In genomic region chr3:129122697-129123055, GRCh38 we compare ENCODE assay signal across 8 cellular contexts. TPM values are rescaled to one million over a fixed set of nuclear protein-coding genes. Genes with fewer than 3 reads are reported as not detected.
DNase-seq lines count a peak whose midpoint lies in the region; ATAC-seq and TF ChIP-seq lines count a peak whose summit lies in the region.

No MANE protein-coding gene starts in this region.

- peak overlapping the region; percentile 63; the same call in 1 of the 3 replicates for H2BK15ac ChIP-seq in IMR-90 (ENCODE audit: low read depth, low read length)

- BruUV-seq in IMR-90 (replicated peaks; lab: Mats Ljungman, UMichigan) (no TSS peak), mammary epithelial cell (replicated peaks; lab: Mats Ljungman, UMichigan) (no TSS peak)

- H2BK5ac ChIP-seq in IMR-90 (ENCODE audit: low read depth, low read length, poor library complexity, severe bottlenecking) = no peak overlapping the region

- H3K23ac ChIP-seq in IMR-90 (ENCODE audit: low read depth, low read length) = no peak overlapping the region

- CTCF ChIA-PET in AG04450 (lab: Charles Lee) (interaction anchor here (1.0 to 7.0 kb wide), 5 partner anchors 39 to 152 kb away, joined by 3 to 84 read pairs (median 7); no protein-coding TSS in a partner anchor), IMR-90 (lab: Yijun Ruan, JAX) (no interaction called here), mammary epithelial cell (lab: Charles Lee; ENCODE audit: low non-redundant PET) (interaction anchor here (0.7 kb wide), 1 partner anchor 40 kb away, joined by 5 read pairs; no protein-coding TSS in a partner anchor)

- H3K27me3 ChIP-seq in AG04450 (ENCODE audit: control insufficient read depth, insufficient read depth, low read length) (no peaks in the 10 kb centered on the region), IMR-90 (ENCODE audit: control insufficient read depth, insufficient read depth, low read length) (no peaks in the 10 kb centered on the region), mammary epithelial cell (ENCODE audit: insufficient read depth, low read length) (no peaks in the 10 kb centered on the region)

- no CpG with 5 or more reads among the region's 3 CpGs for WGBS in IMR-90 (ENCODE audit: extremely low coverage in 2 of 2, insufficient read length in 1 of 2), 2 experiments
- 75% methylated on average over 2 of the region's 3 CpGs for WGBS in mammary epithelial cell (ENCODE audit: low coverage, missing lambda C conversion rate)
- 70 to 77% methylated on average over 3 of the region's 3 CpGs for WGBS in mesodermal cell (ENCODE audit: insufficient coverage in 2 of 2), 2 experiments

- no peak overlapping the region for H3K9ac ChIP-seq in IMR-90 (ENCODE audit: low read depth, low read length)
- H3K9ac ChIP-seq in mammary epithelial cell (ENCODE audit: insufficient read depth, low read length) = no peak overlapping the region

- H2AFZ ChIP-seq in IMR-90 (replicated peaks; ENCODE audit: low read length, poor library complexity) (peak overlapping the region; percentile 78), mammary epithelial cell (ENCODE audit: low read depth, low read length) (peak overlapping the region; percentile 47)

- no peak overlapping the region for H2AK9ac ChIP-seq in IMR-90 (replicated peaks; ENCODE audit: low read depth, low read length, poor library complexity)

- H3K14ac ChIP-seq in IMR-90 (replicated peaks; ENCODE audit: low read depth, low read length) = no peak overlapping the region

- H3K79me1 ChIP-seq in IMR-90 (ENCODE audit: low read depth in 1 of 2, low read length in 2 of 2) = peaks cover 10 to 32% of the 10 kb centered on the region in 2 experiments

- no peak for TF ChIP-seq RAD21 in IMR-90 (IDR thresholded peaks at IDR 0.05; ENCODE audit: low read length)

- H3K36me3 ChIP-seq in IMR-90 (ENCODE audit: control insufficient read depth, insufficient read depth, low read length) (peaks cover 3% of the 10 kb centered on the region), mammary epithelial cell (ENCODE audit: insufficient read depth, low read length) (peaks cover 3% of the 10 kb centered on the region), mesodermal cell (ENCODE audit: control insufficient read depth, insufficient read depth, low read length) (peaks cover 16% of the 10 kb centered on the region)

- no peak overlapping the region for H3K4me3 ChIP-seq in AG04450 (ENCODE audit: low read depth, low read length)
- H3K4me3 ChIP-seq in IMR-90 (ENCODE audit: insufficient read depth, low read depth, low read length) = no peak overlapping the region
- H3K4me3 ChIP-seq in mammary epithelial cell (replicated peaks in 1 of 3; ENCODE audit: insufficient read depth in 1 of 3, low read depth in 2 of 3, low read length in 3 of 3) = no peak overlapping the region
- H3K4me3 ChIP-seq in mesodermal cell (ENCODE audit: extremely low read depth, insufficient read depth, low read length, poor library complexity, severe bottlenecking) = peak overlapping the region; percentile 34

- H3K18ac ChIP-seq in IMR-90 (ENCODE audit: low read depth, low read length) = no peak overlapping the region

- no peak overlapping the region; the same call in 1 of the 2 replicates for H2AK5ac ChIP-seq in IMR-90 (ENCODE audit: low read depth, low read length)

- POLR2A ChIA-PET in AG04450 (lab: Yijun Ruan, JAX) (no interaction called here), IMR-90 (lab: Charles Lee; ENCODE audit: unreplicated experiment) (no interaction called here)

- DNase-seq in AG04450 (ENCODE audit: low read depth, low spot score) (no peak), IMR-90 (no peak), mammary epithelial cell (no peak), DMS153 treated with DMSO at 0.1 percent for 48 hours (lab: John Stamatoyannopoulos, UW; ENCODE audit: unreplicated experiment) (no peak), NCI-H2196 (lab: John Stamatoyannopoulos, UW; ENCODE audit: unreplicated experiment) (no peak)

- intact Hi-C loops in IMR-90 (cut with micrococcal nuclease) (loop anchor here (2.0 kb wide), 1 partner anchor 126 kb away; the partner anchor contains the start of gene COPG1), mammary epithelial cell (cut with micrococcal nuclease) (no loop called here)

- peaks cover 22% of the 10 kb centered on the region for H3K9me1 ChIP-seq in IMR-90 (ENCODE audit: insufficient read depth, low read length)

- in situ Hi-C loops in IMR-90 (cut with MboI; ENCODE audit: low sequenced_read_pairs) (no loop called here), mammary epithelial cell (cut with MboI; ENCODE audit: low sequenced_read_pairs in 2 of 2) (no loop called here)

- dilution Hi-C loops in IMR-90 (cut with HindIII; ENCODE audit: low sequenced_read_pairs, unreplicated experiment) = no loop called here
- dilution Hi-C loops in mammary epithelial cell (cut with HindIII; ENCODE audit: low sequenced_read_pairs) = loop anchor here (5.0 kb wide), 3 partner anchors 35 to 155 kb away; partner anchors contain the start of gene HMCES

- TF ChIP-seq POLR2A in IMR-90 (IDR thresholded peaks at IDR 0.05; ENCODE audit: low read depth, low read length) = no peak

- H3K56ac ChIP-seq in IMR-90 (ENCODE audit: extremely low read depth, insufficient read depth, low read length) = no peak overlapping the region

- H3K4me2 ChIP-seq in IMR-90 (ENCODE audit: low read depth, low read length) (no peak overlapping the region), mammary epithelial cell (ENCODE audit: insufficient read depth, low read depth, low read length) (no peak overlapping the region)

- H3K4ac ChIP-seq in IMR-90 (ENCODE audit: low read depth, low read length) = peak overlapping the region; percentile 79; the same call in 1 of the 2 replicates

- no peak overlapping the region for H2BK120ac ChIP-seq in IMR-90 (ENCODE audit: low read depth, low read length)

- peak overlapping the region; percentile 91; the same call in 1 of the 2 replicates for H2BK20ac ChIP-seq in IMR-90 (ENCODE audit: low read depth, low read length)

- TF ChIP-seq CTCF in AG04450 (IDR thresholded peaks at IDR 0.05; ENCODE audit: low read depth, low read length) (no peak), IMR-90 (conservative IDR thresholded peaks at IDR 0.05; ENCODE audit: low read depth, low read length) (no peak), mammary epithelial cell (conservative IDR thresholded peaks at IDR 0.05 in 1 of 2, IDR thresholded peaks at IDR 0.05 in 1 of 2; ENCODE audit: extremely low read depth in 1 of 2, insufficient read depth in 1 of 2, low read depth in 1 of 2, low read length in 2 of 2) (no peak)

- H4K8ac ChIP-seq in IMR-90 (ENCODE audit: low read depth in 2 of 2, low read length in 2 of 2) = no peak overlapping the region; a peak in 1 of 4 replicates

- ATAC-seq in IMR-90 (ENCODE audit: low read depth) = no peak
- ATAC-seq in GM19395 (IDR thresholded peaks at IDR 0.05; ENCODE audit: unreplicated experiment) = no peak
- ATAC-seq in HG02678 (IDR thresholded peaks at IDR 0.05; ENCODE audit: unreplicated experiment) = no peak

- H3K4me1 ChIP-seq in IMR-90 (ENCODE audit: control insufficient read depth, insufficient read depth, low read length) (peaks cover 27% of the 10 kb centered on the region), mammary epithelial cell (ENCODE audit: insufficient read depth, low read length) (peaks cover 29% of the 10 kb centered on the region), mesodermal cell (ENCODE audit: control insufficient read depth, insufficient read depth, low read length, poor library complexity, severe bottlenecking) (peaks cover 19% of the 10 kb centered on the region)

- H3K9me3 ChIP-seq in AG04450 (ENCODE audit: control insufficient read depth, insufficient read depth, low read length) = no peaks in the 10 kb centered on the region; the same call in 1 of the 2 replicates
- H3K9me3 ChIP-seq in IMR-90 (ENCODE audit: control insufficient read depth, insufficient read depth, low read length) = no peaks in the 10 kb centered on the region
- H3K9me3 ChIP-seq in mammary epithelial cell (replicated peaks; ENCODE audit: insufficient read depth, low read length) = no peaks in the 10 kb centered on the region
- H3K9me3 ChIP-seq in mesodermal cell (ENCODE audit: control insufficient read depth, low read length) = no peaks in the 10 kb centered on the region

- H3K27ac ChIP-seq in AG04450 (ENCODE audit: low read depth, low read length) = peak overlapping the region; percentile 31
- no peak overlapping the region; the same call in 1 of the 2 replicates for H3K27ac ChIP-seq in IMR-90 (ENCODE audit: insufficient read depth, low read length)
- no peak overlapping the region for H3K27ac ChIP-seq in mammary epithelial cell (ENCODE audit: insufficient read depth, low read depth, low read length)
- H3K27ac ChIP-seq in mesodermal cell (ENCODE audit: low read depth, low read length, severe bottlenecking) = peak overlapping the region; percentile 3

- no peak overlapping the region for H4K5ac ChIP-seq in IMR-90 (ENCODE audit: low read depth, low read length)

- H4K20me1 ChIP-seq in IMR-90 (ENCODE audit: insufficient read depth, low read length) (peaks cover 31% of the 10 kb centered on the region), mammary epithelial cell (ENCODE audit: insufficient read depth, low read length) (no peaks in the 10 kb centered on the region)

- H4K91ac ChIP-seq in IMR-90 (ENCODE audit: insufficient read depth, low read depth, low read length) = no peak overlapping the region; the same call in 1 of the 2 replicates

- H3K79me2 ChIP-seq in mammary epithelial cell (ENCODE audit: insufficient read depth, low read length) = peaks cover 26% of the 10 kb centered on the region

TF ChIP-seq in IMR-90, 13 proteins besides CTCF, POLR2A, EP300 and RAD21 (continues in another document):
- TF ChIP-seq RFX5 (IDR thresholded peaks at IDR 0.05; ENCODE audit: low read depth, low read length) (no peak), MAZ (IDR thresholded peaks at IDR 0.05; ENCODE audit: borderline replicate concordance, low read depth, low read length) (no peak)

RNA-seq across cellular contexts. Expression of gene RAB43, which starts 1.1 kb away (rescaled TPM):
- polyA plus RNA-seq in AG04450 (2011; rRNA removed) (6.9 and 14.6 TPM in 2 replicates), IMR-90 (2012; rRNA removed) (14.0 and 15.7 TPM in 2 replicates), mammary epithelial cell (14.6 TPM)
- polyA minus RNA-seq in AG04450 (2011; rRNA and poly(A)+ RNA removed) = 6.6 and 7.0 TPM in 2 replicates
- total RNA-seq in IMR-90 (2012; rRNA removed) (9.2 and 9.9 TPM in 2 replicates), mammary epithelial cell (10 to 100 TPM; 23.5 to 30.5 TPM)
- 6.9 and 17.3 TPM in 2 replicates for polyA plus RNA-seq in IMR-90 (2012; cell fraction: cytosol; rRNA removed)
- 14.8 and 26.5 TPM in 2 replicates for polyA plus RNA-seq in IMR-90 (2012; cell fraction: nucleus; rRNA removed; ENCODE audit: low replicate concordance)
- polyA minus RNA-seq in mammary epithelial cell = 25.0 TPM
- 21.7 TPM for polyA plus RNA-seq in mesodermal cell (2013, experiment 1 of 2)
- 14.1 TPM for polyA plus RNA-seq in mesodermal cell (2013, experiment 2 of 2)

RNA-seq across cellular contexts. Expression of gene ISY1, which starts 38.2 kb away (rescaled TPM):
- 29.7 and 34.3 TPM in 2 replicates for polyA plus RNA-seq in AG04450 (2011; rRNA removed)
- 16.1 and 16.2 TPM in 2 replicates for polyA minus RNA-seq in AG04450 (2011; rRNA and poly(A)+ RNA removed)
- 28.5 and 39.7 TPM in 2 replicates for total RNA-seq in IMR-90 (2012; rRNA removed)
- 29.6 and 31.5 TPM in 2 replicates for polyA plus RNA-seq in IMR-90 (2012; rRNA removed)
- 24.3 and 57.5 TPM in 2 replicates for polyA plus RNA-seq in IMR-90 (2012; cell fraction: cytosol; rRNA removed)
- polyA plus RNA-seq in IMR-90 (2012; cell fraction: nucleus; rRNA removed; ENCODE audit: low replicate concordance) = 7.6 and 7.8 TPM in 2 replicates
- total RNA-seq in mammary epithelial cell = 10 to 100 TPM; 16.8 to 38.2 TPM
- polyA plus RNA-seq in mammary epithelial cell = 27.4 TPM
- polyA minus RNA-seq in mammary epithelial cell = 29.5 TPM
- 31.3 TPM for polyA plus RNA-seq in mesodermal cell (2013, experiment 1 of 2)
- polyA plus RNA-seq in mesodermal cell (2013, experiment 2 of 2) = 25.1 TPM

Comparison
In these comparisons a context has a peak if more than half of its experiments do, and no peak if none do; other contexts are left out.
1. H3K27ac ChIP-seq: peak in AG04450 (single experiment) and mesodermal cell (single experiment); none in IMR-90 (single experiment) and mammary epithelial cell (single experiment).